ENCODE assay signal across 2 cellular contexts in genomic region chr17:38561416-38562214, GRCh38.
TF ChIP-seq lines count a peak whose summit lies in the region.

No MANE protein-coding gene starts in this region.

TF ChIP-seq in IMR-90, 13 proteins besides CTCF, POLR2A, EP300 and RAD21:
- TF ChIP-seq CEBPB (IDR thresholded peaks at IDR 0.05; ENCODE audit: low read depth, low read length) (no peak), MXI1 (IDR thresholded peaks at IDR 0.05; ENCODE audit: borderline replicate concordance, low read depth, low read length) (no peak), MAFK (IDR thresholded peaks at IDR 0.05; ENCODE audit: low read depth, low read length) (no peak)
- TF ChIP-seq, protein P1, sequence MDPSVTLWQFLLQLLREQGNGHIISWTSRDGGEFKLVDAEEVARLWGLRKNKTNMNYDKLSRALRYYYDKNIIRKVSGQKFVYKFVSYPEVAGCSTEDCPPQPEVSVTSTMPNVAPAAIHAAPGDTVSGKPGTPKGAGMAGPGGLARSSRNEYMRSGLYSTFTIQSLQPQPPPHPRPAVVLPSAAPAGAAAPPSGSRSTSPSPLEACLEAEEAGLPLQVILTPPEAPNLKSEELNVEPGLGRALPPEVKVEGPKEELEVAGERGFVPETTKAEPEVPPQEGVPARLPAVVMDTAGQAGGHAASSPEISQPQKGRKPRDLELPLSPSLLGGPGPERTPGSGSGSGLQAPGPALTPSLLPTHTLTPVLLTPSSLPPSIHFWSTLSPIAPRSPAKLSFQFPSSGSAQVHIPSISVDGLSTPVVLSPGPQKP (IDR thresholded peaks at IDR 0.05; ENCODE audit: borderline replicate concordance, low read depth, low read length), result no peak

TF ChIP-seq in endothelial cell of umbilical vein, 7 proteins besides CTCF, POLR2A, EP300 and RAD21:
- TF ChIP-seq EZH2 (IDR thresholded peaks at IDR 0.05; ENCODE audit: borderline replicate concordance, low read depth, low read length, severe bottlenecking), result peak; percentile 50
- no peak for TF ChIP-seq POLR2AphosphoS5 (IDR thresholded peaks at IDR 0.05; ENCODE audit: insufficient read depth, low read depth, low read length)
